ENCODE assay signal across 18 cellular contexts in genomic region chr19:40282209-40282580, GRCh38. TPM values are rescaled to one million over a fixed set of nuclear protein-coding genes. Genes with fewer than 3 reads are reported as not detected.
DNase-seq lines count a peak whose midpoint lies in the region; ATAC-seq, FAIRE-seq and TF ChIP-seq lines count a peak whose summit lies in the region.
"Had no signal": no experiment of that assay in that cellular context is flagged by ENCODE, and none has a peak within 500 bp of the region (broad histone marks: within the 10 kb centered on the region; RNA-seq: fewer than 3 reads in every experiment).

No MANE protein-coding gene starts in this region.

- H3K27me3 Mint-ChIP-seq in nephron (ENCODE audit: low read depth) (no peaks in the 10 kb centered on the region), CD14-positive monocyte (ENCODE audit: low read depth in 3 of 3) (peaks cover 0 to 2% (median 0%) of the 10 kb centered on the region in 3 donors)
- H3K27me3 Mint-ChIP-seq: stimulated activated naive CD8-positive, alpha-beta T cell treated with anti-CD3 and anti-CD28 coated beads, Interleukin-15, Interleukin-2, amounts not matched to agents 100 ng/mL and 50 ng/mL, for 24 hours had no signal

- H3K36me3 ChIP-seq in GM23248 (ENCODE audit: low read depth) (no peaks in the 10 kb centered on the region), K562 (ENCODE audit: control insufficient read depth, insufficient read depth, low read length) (peaks cover 50% of the 10 kb centered on the region), PC-3 (ENCODE audit: low read depth, low read length) (no peaks in the 10 kb centered on the region)

- intact Hi-C loops in K562 (cut with micrococcal nuclease) (no loop called here), PC-3 (cut with micrococcal nuclease) (no loop called here), CD14-positive monocyte (cut with micrococcal nuclease) (loop anchor here in 1 of 2 donors (10.0 kb wide), 1 partner anchor 147 kb away; no protein-coding TSS in a partner anchor)

- in situ Hi-C loops in GM23248 (cut with MboI): no loop called here
- in situ Hi-C loops in K562 (cut with MboI): no loop called here

- H3K27ac ChIP-seq in AG04450 (ENCODE audit: low read depth, low read length) (peak overlapping the region; percentile 12), GM23248 (peak overlapping the region; percentile 72; the same call in 1 of the 2 replicates), K562 (ENCODE audit: extremely low read depth, low read depth, low read length) (peak overlapping the region; percentile 94; the same call in 1 of the 3 replicates), PC-3 (ENCODE audit: low read length) (no peak overlapping the region)

- peaks cover 75% of the 10 kb centered on the region for H3K4me1 Mint-ChIP-seq in nephron
- H3K4me1 Mint-ChIP-seq in CD14-positive monocyte: peaks cover 47% of the 10 kb centered on the region

- no peak for DNase-seq in AG04450 (ENCODE audit: low read depth, low spot score)
- DNase-seq in GM23248: no peak
- no peak for DNase-seq in K562 (ENCODE audit: extremely low read depth in 1 of 4, low spot score in 3 of 4)
- no peak for DNase-seq in PC-3
- no peak for DNase-seq in CD14-positive monocyte (ENCODE audit: low spot score)
- DNase-seq: activated T-cell treated with anti-CD3 and anti-CD28 coated beads, Interleukin-2, amount 50 U/mL, for 72 hours; amniotic stem cell; DMS79; midbrain; NCI-H345 had no signal

- no peak for ATAC-seq in K562
- no peak for ATAC-seq in HG03442 (IDR thresholded peaks at IDR 0.05; ENCODE audit: unreplicated experiment)
- no peak for ATAC-seq in GM21737 (IDR thresholded peaks at IDR 0.05; ENCODE audit: unreplicated experiment)
- no peak for ATAC-seq in PC-3
- ATAC-seq: activated T-cell treated with anti-CD3 and anti-CD28 coated beads, Interleukin-2, amount 50 U/mL, for 72 hours; SK-N-SH treated with all-trans-retinoic acid at 6 μM for 48 hours had no signal

- no peak for TF ChIP-seq RAD21 in K562 (CRISPR knock-in tag; conservative IDR thresholded peaks at IDR 0.05 in 1 of 2, IDR thresholded peaks at IDR 0.05 in 1 of 2)

- no peak for TF ChIP-seq POLR2A in K562 (conservative IDR thresholded peaks at IDR 0.05)

- no peak overlapping the region for H3K4me2 ChIP-seq in GM23248 (ENCODE audit: unreplicated experiment)
- H3K4me2 ChIP-seq in K562 (ENCODE audit: insufficient read depth, low read length): 0 out of 2 replicates have a peak overlapping the region, but pooled peaks have one; percentile 1
- no peak overlapping the region for H3K4me2 ChIP-seq in PC-3 (ENCODE audit: low read length)

- H3K4me1 ChIP-seq in GM23248 (ENCODE audit: insufficient read depth): peaks cover 57% of the 10 kb centered on the region
- peaks cover 55 to 61% of the 10 kb centered on the region in 2 experiments for H3K4me1 ChIP-seq in K562 (replicated peaks in 1 of 2; ENCODE audit: control insufficient read depth in 2 of 2, insufficient read depth in 2 of 2, low read length in 2 of 2)
- 0 out of 2 replicates have a peak, but pooled peaks cover 5% of the 10 kb centered on the region for H3K4me1 ChIP-seq in PC-3 (ENCODE audit: insufficient read depth, low read length)

- BruUV-seq in K562 (replicated peaks; lab: Mats Ljungman, UMichigan) (no TSS peak), PC-3 (replicated peaks; lab: Mats Ljungman, UMichigan) (no TSS peak)

- 90 to 93% methylated on average over 6 of the region's 6 CpGs for WGBS in GM23248 (ENCODE audit: low coverage in 1 of 2, low lambda C conversion rate in 2 of 2, missing lambda C conversion rate in 2 of 2), 2 experiments
- 95% methylated on average over 6 of the region's 6 CpGs for WGBS in K562 (ENCODE audit: insufficient coverage, low coverage, missing lambda C conversion rate)

- H3K4me3 ChIP-seq in AG04450 (ENCODE audit: low read depth, low read length): no peak overlapping the region
- H3K4me3 ChIP-seq in GM23248: no peak overlapping the region
- H3K4me3 ChIP-seq in K562: no peak overlapping the region
- no peak overlapping the region for H3K4me3 ChIP-seq in PC-3 (ENCODE audit: low read length)

- peaks cover 10% of the 10 kb centered on the region; the same call in 1 of the 2 replicates for H3F3A ChIP-seq in GM23248 (ENCODE audit: insufficient read depth)
- H3F3A ChIP-seq in PC-3 (ENCODE audit: low read length, unreplicated experiment): no peaks in the 10 kb centered on the region

- H3K27me3 ChIP-seq in AG04450 (ENCODE audit: control insufficient read depth, insufficient read depth, low read length): no peaks in the 10 kb centered on the region
- no peaks in the 10 kb centered on the region for H3K27me3 ChIP-seq in GM23248 (replicated peaks; ENCODE audit: insufficient read depth)
- no peaks in the 10 kb centered on the region for H3K27me3 ChIP-seq in K562 (ENCODE audit: control insufficient read depth in 2 of 2, insufficient read depth in 2 of 2, low read length in 2 of 2)
- H3K27me3 ChIP-seq in PC-3 (ENCODE audit: low read length): no peaks in the 10 kb centered on the region

- no peaks in the 10 kb centered on the region for H3K9me2 ChIP-seq in GM23248 (ENCODE audit: insufficient read depth)
- no peaks in the 10 kb centered on the region for H3K9me2 ChIP-seq in PC-3 (replicated peaks; ENCODE audit: low read length)

- H3K9me3 Mint-ChIP-seq in nephron (no peaks in the 10 kb centered on the region), CD14-positive monocyte (no peaks in the 10 kb centered on the region)
- H3K9me3 Mint-ChIP-seq: activated T-cell treated with anti-CD3 and anti-CD28 coated beads, Interleukin-2, amount 50 U/mL, for 72 hours; stimulated activated naive CD8-positive, alpha-beta T cell treated with anti-CD3 and anti-CD28 coated beads, Interleukin-15, Interleukin-2, amounts not matched to agents 100 ng/mL and 50 ng/mL, for 24 hours had no signal

- TF ChIP-seq CTCF in AG04450 (IDR thresholded peaks at IDR 0.05; ENCODE audit: low read depth, low read length) (no peak), K562 (IDR thresholded peaks at IDR 0.05 in 2 of 3, conservative IDR thresholded peaks at IDR 0.05 in 1 of 3; ENCODE audit: insufficient read depth in 2 of 3, low read depth in 1 of 3, low read length in 3 of 3) (no peak), nephron (IDR thresholded peaks at IDR 0.05; ENCODE audit: unreplicated experiment in 3 of 3) (no peak), PC-3 (conservative IDR thresholded peaks at IDR 0.05; ENCODE audit: low read depth, low read length) (no peak), CD14-positive monocyte (IDR thresholded peaks at IDR 0.05) (no peak)

- TF ChIP-seq EP300 in K562 (IDR thresholded peaks at IDR 0.05; ENCODE audit: low read length): no peak

- H3K27ac Mint-ChIP-seq in nephron: peak overlapping the region; percentile 96 to 99 (median 99)
- H3K27ac Mint-ChIP-seq in CD14-positive monocyte: peak overlapping the region in 2 of 7 donors; percentile 12 to 43

- H3K36me3 Mint-ChIP-seq in nephron (ENCODE audit: low read depth) (no peaks in the 10 kb centered on the region), CD14-positive monocyte (peaks cover 6 to 8% of the 10 kb centered on the region in 2 donors)

- peaks cover 78% of the 10 kb centered on the region for H3K79me2 ChIP-seq in GM23248 (ENCODE audit: insufficient read depth)
- peaks cover 79% of the 10 kb centered on the region for H3K79me2 ChIP-seq in K562 (ENCODE audit: control insufficient read depth, insufficient read depth, low read length)
- H3K79me2 ChIP-seq in PC-3 (ENCODE audit: low read length): peaks cover 79% of the 10 kb centered on the region

- H2AFZ ChIP-seq in GM23248: no peak overlapping the region
- H2AFZ ChIP-seq in K562 (ENCODE audit: low read depth, low read length): no peak overlapping the region
- H2AFZ ChIP-seq in PC-3 (ENCODE audit: low read length): no peak overlapping the region

- CTCF ChIA-PET in AG04450 (lab: Charles Lee): interaction anchor here (1.0 to 1.6 kb wide), 3 partner anchors 23 to 320 kb away, joined by 3 to 4 read pairs (median 4); no protein-coding TSS in a partner anchor
- CTCF ChIA-PET in K562 (lab: Yijun Ruan, JAX; ENCODE audit: low intra/inter-chr PET ratio): no interaction called here
- CTCF ChIA-PET in PC-3 (lab: Charles Lee): no interaction called here

- POLR2A ChIA-PET in AG04450 (lab: Yijun Ruan, JAX) (no interaction called here), K562 (lab: Yijun Ruan, JAX) (interaction anchor here (1.0 to 5.1 kb wide), 3 partner anchors 8 to 84 kb away, joined by 3 to 19 read pairs (median 14); no protein-coding TSS in a partner anchor), PC-3 (lab: Charles Lee; ENCODE audit: unreplicated experiment) (no interaction called here)

- H3K9me3 ChIP-seq in AG04450 (ENCODE audit: control insufficient read depth, insufficient read depth, low read length) (no peaks in the 10 kb centered on the region), GM23248 (ENCODE audit: low read depth) (no peaks in the 10 kb centered on the region), K562 (replicated peaks; ENCODE audit: control insufficient read depth, insufficient read depth, low read depth, low read length) (no peaks in the 10 kb centered on the region), PC-3 (ENCODE audit: low read length) (no peaks in the 10 kb centered on the region)

- H3K4me3 Mint-ChIP-seq in nephron (peak overlapping the region in 2 of 3 experiments; percentile 55 to 92), CD14-positive monocyte (no peak overlapping the region)

- H4K20me1 ChIP-seq in GM23248 (ENCODE audit: insufficient read depth) (no peaks in the 10 kb centered on the region), K562 (replicated peaks; ENCODE audit: control insufficient read depth, insufficient read depth, low read length) (no peaks in the 10 kb centered on the region; the same call in 1 of the 2 replicates), PC-3 (ENCODE audit: low read length) (0 out of 2 replicates have a peak, but pooled peaks cover 5% of the 10 kb centered on the region)

- no peak for FAIRE-seq in K562 (lab: Jason Lieb, UNC)
- FAIRE-seq: endothelial cell of umbilical vein, TTC549 had no signal

- peaks cover 5% of the 10 kb centered on the region for H3K9me1 ChIP-seq in K562 (ENCODE audit: control insufficient read depth, insufficient read depth, low read length)

- no peak overlapping the region; the same call in 1 of the 2 replicates for H3K9ac ChIP-seq in GM23248
- peak overlapping the region in 1 of 2 experiments; percentile 15; a peak in 2 of 4 replicates for H3K9ac ChIP-seq in K562 (ENCODE audit: insufficient read depth in 1 of 2, low read depth in 2 of 2, low read length in 2 of 2)
- H3K9ac ChIP-seq in PC-3 (ENCODE audit: low read length): no peak overlapping the region

RNA-seq across cellular contexts. Expression of gene AKT2, which starts 3.0 kb away (rescaled TPM):
- polyA plus RNA-seq in AG04450 (2011; rRNA removed) (99.8 and 122 TPM in 2 replicates), GM23248 (2016; fragmentation: Nextera tagmentation; extraction: Ambion mirVana) (41.5 and 42.5 TPM in 2 replicates), K562 (2011; rRNA removed) (90.8 and 133 TPM in 2 replicates), K562 (2014; fragmentation: Illumina TruSeq; extraction: Trizol) (108 and 132 TPM in 2 replicates), K562 (2014; fragmentation: Nextera tagmentation; extraction: Ambion mirVana) (1 to 10 TPM; 1.1 TPM), K562 (2014; rRNA removed) (85.4 and 108 TPM in 2 replicates), CD14-positive monocyte (10 to 100 TPM; 11.4 to 16.3 TPM)
- 106 and 151 TPM in 2 replicates for polyA minus RNA-seq in AG04450 (2011; rRNA and poly(A)+ RNA removed)
- 123 and 145 TPM in 2 replicates for total RNA-seq in GM23248 (2014; rRNA removed; shearing (Covaris generic))
- 290 and 653 TPM in 2 replicates for total RNA-seq in K562 (2011; cell fraction: chromatin; rRNA removed; ENCODE audit: low replicate concordance)
- 340 and 358 TPM in 2 replicates for total RNA-seq in K562 (2011; cell fraction: nucleolus; rRNA removed)
- 338 and 343 TPM in 2 replicates for total RNA-seq in K562 (2011; cell fraction: nucleoplasm; rRNA removed)
- total RNA-seq in K562 (2014; rRNA removed) (61.1 and 83.7 TPM in 2 replicates), K562 (2014; rRNA removed; fragmentation: Illumina TruSeq; extraction: Trizol) (44.7 and 55.7 TPM in 2 replicates), K562 (2015; rRNA removed; fragmentation: Illumina TruSeq; extraction: Trizol) (67.4 and 67.7 TPM in 2 replicates), K562 (2021) (120 and 127 TPM in 2 replicates), PC-3 (2014; rRNA removed) (80.6 and 84.9 TPM in 2 replicates)
- 112 and 119 TPM in 2 replicates for polyA plus RNA-seq in K562 (2011; cell fraction: cytosol; rRNA removed)
- 493 and 545 TPM in 2 replicates for polyA plus RNA-seq in K562 (2011; cell fraction: nucleus; rRNA removed)
- 76.0 and 79.7 TPM in 2 replicates for polyA plus RNA-seq in K562 (2012)
- polyA minus RNA-seq in K562 (2011; rRNA and poly(A)+ RNA removed): 47.0 and 54.6 TPM in 2 replicates
- 48.0 and 50.7 TPM in 2 replicates for polyA minus RNA-seq in K562 (2011; cell fraction: cytosol; rRNA and poly(A)+ RNA removed)
- polyA minus RNA-seq in K562 (2011; cell fraction: nucleus; rRNA and poly(A)+ RNA removed): 66.6 and 101 TPM in 2 replicates

RNA-seq across cellular contexts. Expression of gene CCNP, which starts 55.7 kb away (rescaled TPM):
- polyA plus RNA-seq in AG04450 (2011; rRNA removed) (0.16 and 0.21 TPM in 2 replicates), GM23248 (2016; fragmentation: Nextera tagmentation; extraction: Ambion mirVana) (0.19 and 0.23 TPM in 2 replicates), K562 (2011; rRNA removed) (0.04 TPM in 1 of 2 replicates, not detected in the other), K562 (2014; fragmentation: Illumina TruSeq; extraction: Trizol) (not detected in 2 replicates), K562 (2014; fragmentation: Nextera tagmentation; extraction: Ambion mirVana) (not detected), K562 (2014; rRNA removed) (0.19 and 0.32 TPM in 2 replicates), CD14-positive monocyte (not detected)
- not detected in 2 replicates for polyA minus RNA-seq in AG04450 (2011; rRNA and poly(A)+ RNA removed)
- not detected in 2 replicates for total RNA-seq in GM23248 (2014; rRNA removed; shearing (Covaris generic))
- total RNA-seq in K562 (2011; cell fraction: chromatin; rRNA removed; ENCODE audit: low replicate concordance): 0.21 TPM in 1 of 2 replicates, not detected in the other
- not detected in 2 replicates for total RNA-seq in K562 (2011; cell fraction: nucleolus; rRNA removed)
- not detected in 2 replicates for total RNA-seq in K562 (2011; cell fraction: nucleoplasm; rRNA removed)
- total RNA-seq in K562 (2014; rRNA removed) (0.08 TPM in 1 of 2 replicates, not detected in the other), K562 (2014; rRNA removed; fragmentation: Illumina TruSeq; extraction: Trizol) (not detected in 2 replicates), K562 (2015; rRNA removed; fragmentation: Illumina TruSeq; extraction: Trizol) (not detected in 2 replicates), K562 (2021) (not detected in 2 replicates), PC-3 (2014; rRNA removed) (not detected in 2 replicates)
- 0.03 and 0.21 TPM in 2 replicates for polyA plus RNA-seq in K562 (2011; cell fraction: cytosol; rRNA removed)
- polyA plus RNA-seq in K562 (2011; cell fraction: nucleus; rRNA removed): 0.09 and 0.24 TPM in 2 replicates
- polyA plus RNA-seq in K562 (2012): 0.14 TPM in 1 of 2 replicates, not detected in the other
- polyA minus RNA-seq in K562 (2011; rRNA and poly(A)+ RNA removed): not detected in 2 replicates
- not detected in 2 replicates for polyA minus RNA-seq in K562 (2011; cell fraction: cytosol; rRNA and poly(A)+ RNA removed)
- not detected in 2 replicates for polyA minus RNA-seq in K562 (2011; cell fraction: nucleus; rRNA and poly(A)+ RNA removed)
- total RNA-seq: endothelial cell of umbilical vein, LHCN-M2 had no signal
- polyA plus RNA-seq: endothelial cell of umbilical vein had no signal

Comparison
In these comparisons a context has a peak if more than half of its experiments do, and no peak if none do; other contexts are left out.
1. H3K4me3 Mint-ChIP-seq: peak in nephron (2 of 3); none in CD14-positive monocyte (0 of 2).